Comparison of ENCODE assay signal across 15 cellular contexts in the genomic region with DNA sequence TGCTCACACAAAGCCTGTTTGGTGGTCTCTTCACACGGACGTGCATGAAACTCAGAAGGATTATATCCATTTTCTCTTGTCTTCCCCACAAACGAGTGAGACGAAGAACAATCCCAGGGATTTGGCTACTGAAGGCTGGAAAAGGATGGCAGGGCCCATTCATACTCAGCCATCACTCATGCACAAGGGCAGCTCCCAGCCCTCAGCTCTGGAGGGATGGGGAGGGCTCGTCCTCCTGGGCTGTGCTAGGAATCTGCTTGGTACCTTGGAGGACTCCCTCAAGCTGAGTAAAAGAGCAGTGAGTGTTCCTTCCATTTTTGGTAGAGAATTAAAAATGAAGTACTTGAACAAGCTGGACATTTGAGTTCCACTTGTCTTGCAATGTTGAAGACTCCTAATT. TPM values are rescaled to one million over a fixed set of nuclear protein-coding genes. Genes with fewer than 3 reads are reported as not detected.
DNase-seq lines count a peak whose midpoint lies in the region; ATAC-seq and TF ChIP-seq lines count a peak whose summit lies in the region.
"Had no signal": no experiment of that assay in that cellular context is flagged by ENCODE, and none has a peak within 500 bp of the region (broad histone marks: within the 10 kb centered on the region; RNA-seq: fewer than 3 reads in every experiment).

No MANE protein-coding gene starts in this region.

- no peak for TF ChIP-seq CTCF in neutrophil (IDR thresholded peaks at IDR 0.05)
- no peak for TF ChIP-seq CTCF in tibial nerve (IDR thresholded peaks at IDR 0.05)
- TF ChIP-seq CTCF in uterus (IDR thresholded peaks at IDR 0.05): no peak

- no peaks in the 10 kb centered on the region for H3K9me3 Mint-ChIP-seq in stimulated activated effector memory CD8-positive, alpha-beta T cell treated with anti-CD3 and anti-CD28 coated beads, Interleukin-12 subunit alpha, Interleukin-12 subunit beta, amount 100 ng/mL, for 72 hours
- H3K9me3 Mint-ChIP-seq: CD8-positive, alpha-beta memory T cell; HFFc6 had no signal

- ATAC-seq in stimulated activated effector memory CD8-positive, alpha-beta T cell treated with anti-CD3 and anti-CD28 coated beads, Interleukin-12 subunit alpha, Interleukin-12 subunit beta, amount 100 ng/mL, for 72 hours: no peak

- H3K36me3 ChIP-seq in HUES6 (ENCODE audit: control insufficient read depth, insufficient read depth, low read length) (peaks cover 6% of the 10 kb centered on the region; the same call in 1 of the 2 replicates), iPS DF 6.9 (ENCODE audit: control insufficient read depth, insufficient read depth, low read length) (no peaks in the 10 kb centered on the region), neutrophil (no peaks in the 10 kb centered on the region), tibial nerve (no peaks in the 10 kb centered on the region), uterus (no peaks in the 10 kb centered on the region)

- DNase-seq in iPS DF 6.9 (ENCODE audit: low read depth, low spot score): peak; percentile 7
- DNase-seq in tibial nerve (ENCODE audit: low spot score in 2 of 2): no peak
- no peak for DNase-seq in stimulated activated effector memory CD8-positive, alpha-beta T cell treated with anti-CD3 and anti-CD28 coated beads, Interleukin-12 subunit alpha, Interleukin-12 subunit beta, amount 100 ng/mL, for 72 hours (ENCODE audit: low spot score in 2 of 2)
- no peak for DNase-seq in A172 (ENCODE audit: low spot score)
- no peak for DNase-seq in uterus
- DNase-seq: Caco-2; CD8-positive, alpha-beta memory T cell; DND-41; GF-D8; GM23248; HCEC 1CT; HFFc6 had no signal

- intact Hi-C loops in uterus (cut with DNase I; ENCODE audit: low total_unique reads): no loop called here

- peak overlapping the region; percentile 27; the same call in 1 of the 2 replicates for H3K27ac ChIP-seq in HUES6 (ENCODE audit: low read depth, low read length)
- H3K27ac ChIP-seq in iPS DF 6.9 (ENCODE audit: low read length): no peak overlapping the region
- peak overlapping the region; percentile 6 for H3K27ac ChIP-seq in neutrophil
- H3K27ac ChIP-seq in tibial nerve: no peak overlapping the region
- H3K27ac ChIP-seq in uterus: no peak overlapping the region
- H3K27ac ChIP-seq: GM23248 had no signal

- H3K4me3 ChIP-seq in HUES6 (ENCODE audit: low read depth, low read length) (no peak overlapping the region), iPS DF 6.9 (ENCODE audit: low read length) (no peak overlapping the region), neutrophil (ENCODE audit: low read depth in 1 of 2, low read length in 1 of 2) (no peak overlapping the region), tibial nerve (no peak overlapping the region), uterus (no peak overlapping the region)
- H3K4me3 ChIP-seq: GM23248 had no signal

- no peaks in the 10 kb centered on the region for H3K27me3 ChIP-seq in HUES6 (ENCODE audit: control insufficient read depth, insufficient read depth, low read length)
- no peaks in the 10 kb centered on the region for H3K27me3 ChIP-seq in iPS DF 6.9 (ENCODE audit: control insufficient read depth, insufficient read depth, low read length)
- no peaks in the 10 kb centered on the region for H3K27me3 ChIP-seq in neutrophil
- H3K27me3 ChIP-seq in tibial nerve: no peaks in the 10 kb centered on the region
- H3K27me3 ChIP-seq in uterus: no peaks in the 10 kb centered on the region

- H3K4me1 ChIP-seq in HUES6 (ENCODE audit: control insufficient read depth, insufficient read depth, low read length): peaks cover 6% of the 10 kb centered on the region; the same call in 1 of the 2 replicates
- no peaks in the 10 kb centered on the region for H3K4me1 ChIP-seq in iPS DF 6.9 (ENCODE audit: control insufficient read depth, insufficient read depth, low read length)
- peaks cover 33 to 42% of the 10 kb centered on the region in 2 experiments for H3K4me1 ChIP-seq in neutrophil (ENCODE audit: control insufficient read depth in 1 of 2, insufficient read depth in 1 of 2, low read depth in 1 of 2, low read length in 1 of 2)
- no peaks in the 10 kb centered on the region for H3K4me1 ChIP-seq in tibial nerve
- H3K4me1 ChIP-seq in uterus: no peaks in the 10 kb centered on the region
- H3K4me1 ChIP-seq: Caco-2 had no signal

- WGBS in iPS DF 6.9 (ENCODE audit: insufficient coverage, insufficient read length): no CpG with 5 or more reads among the region's 5 CpGs
- WGBS in tibial nerve, 2 donors: 54 to 69% methylated on average over 5 of the region's 5 CpGs

- H3K4me3 Mint-ChIP-seq in stimulated activated effector memory CD8-positive, alpha-beta T cell treated with anti-CD3 and anti-CD28 coated beads, Interleukin-12 subunit alpha, Interleukin-12 subunit beta, amount 100 ng/mL, for 72 hours: no peak overlapping the region
- H3K4me3 Mint-ChIP-seq: CD14-positive monocyte; CD8-positive, alpha-beta memory T cell; HFFc6 had no signal

- no peak for TF ChIP-seq POLR2A in tibial nerve (IDR thresholded peaks at IDR 0.05)
- no peak for TF ChIP-seq POLR2A in uterus (IDR thresholded peaks at IDR 0.05)

- H3K9me3 ChIP-seq in HUES6 (ENCODE audit: control insufficient read depth, insufficient read depth, low read depth, low read length) (0 out of 2 replicates have a peak, but pooled peaks cover 4% of the 10 kb centered on the region), iPS DF 6.9 (ENCODE audit: control insufficient read depth, insufficient read depth, low read length) (no peaks in the 10 kb centered on the region), neutrophil (no peaks in the 10 kb centered on the region), tibial nerve (no peaks in the 10 kb centered on the region), uterus (no peaks in the 10 kb centered on the region)
- H3K9me3 ChIP-seq: Caco-2 had no signal

- no peaks in the 10 kb centered on the region for H3K36me3 Mint-ChIP-seq in stimulated activated effector memory CD8-positive, alpha-beta T cell treated with anti-CD3 and anti-CD28 coated beads, Interleukin-12 subunit alpha, Interleukin-12 subunit beta, amount 100 ng/mL, for 72 hours
- H3K36me3 Mint-ChIP-seq: CD14-positive monocyte had no signal

- TF ChIP-seq EP300 in tibial nerve (IDR thresholded peaks at IDR 0.05): no peak

- peaks cover 6% of the 10 kb centered on the region for H3K4me1 Mint-ChIP-seq in stimulated activated effector memory CD8-positive, alpha-beta T cell treated with anti-CD3 and anti-CD28 coated beads, Interleukin-12 subunit alpha, Interleukin-12 subunit beta, amount 100 ng/mL, for 72 hours

- H3K9ac ChIP-seq in HUES6 (ENCODE audit: low read length): no peak overlapping the region
- H3K9ac ChIP-seq: GM23248 had no signal

- no peak overlapping the region for H3K27ac Mint-ChIP-seq in stimulated activated effector memory CD8-positive, alpha-beta T cell treated with anti-CD3 and anti-CD28 coated beads, Interleukin-12 subunit alpha, Interleukin-12 subunit beta, amount 100 ng/mL, for 72 hours
- H3K27ac Mint-ChIP-seq: CD14-positive monocyte; CD8-positive, alpha-beta memory T cell; HFFc6 had no signal

RNA-seq across cellular contexts. Expression of a gene that starts 33.2 kb away (rescaled TPM):
- total RNA-seq in tibial nerve: 10 to 100 TPM; 20.7 to 33.3 (median 23.2) TPM
- 79.9 and 80.2 TPM in 2 replicates for total RNA-seq in A172 (2014; rRNA removed; shearing (Covaris generic))
- total RNA-seq in uterus: 10 to 100 TPM; 20.6 to 94.4 (median 48.2) TPM

Comparison
In these comparisons a context has a peak if more than half of its experiments do, and no peak if none do; other contexts are left out.
1. H3K27ac ChIP-seq: peak in HUES6 (single experiment) and neutrophil (single experiment); none in iPS DF 6.9 (single experiment), tibial nerve (0 of 4) and uterus (0 of 2).